2 cellular contexts compared by ENCODE assay signal in genomic region chr21:15742052-15742451, GRCh38.
TF ChIP-seq lines count a peak whose summit lies in the region.

No MANE protein-coding gene starts in this region.

TF ChIP-seq in GM23338, 12 proteins besides CTCF, POLR2A, EP300 and RAD21:
- TF ChIP-seq EZH2 (IDR thresholded peaks at IDR 0.05; ENCODE audit: low read depth, unreplicated experiment) (no peak), JUNB (IDR thresholded peaks at IDR 0.05; ENCODE audit: unreplicated experiment) (no peak), ZNF462 (CRISPR knock-in tag; IDR thresholded peaks at IDR 0.05) (no peak), EZH2phosphoT487 (IDR thresholded peaks at IDR 0.05; ENCODE audit: unreplicated experiment) (no peak), POLR2AphosphoS5 (IDR thresholded peaks at IDR 0.05; ENCODE audit: low read depth) (no peak)

TF ChIP-seq in GM12878, 131 proteins besides CTCF, POLR2A, EP300 and RAD21:
- TF ChIP-seq POU2F2 (IDR thresholded peaks at IDR 0.05; ENCODE audit: borderline replicate concordance, low read depth, low read length), result 0 out of 3 replicates have a peak, but pooled peaks have one; percentile 12
- no peak for TF ChIP-seq NR2C2 (IDR thresholded peaks at IDR 0.05; ENCODE audit: borderline replicate concordance, control insufficient read depth, insufficient read length, low read depth)
- TF ChIP-seq DPF2 (IDR thresholded peaks at IDR 0.05), result no peak
- TF ChIP-seq NR2F1 (conservative IDR thresholded peaks at IDR 0.05), result peak; percentile 80
